ENCODE assay signal across 1 cellular context in genomic region chr10:113062977-113063967, GRCh38.
TF ChIP-seq lines count a peak whose summit lies in the region.

No MANE protein-coding gene starts in this region.

TF ChIP-seq in K562, 482 proteins besides CTCF, POLR2A, EP300 and RAD21 (continued from another document and continues in another):
- TF ChIP-seq, protein P1, sequence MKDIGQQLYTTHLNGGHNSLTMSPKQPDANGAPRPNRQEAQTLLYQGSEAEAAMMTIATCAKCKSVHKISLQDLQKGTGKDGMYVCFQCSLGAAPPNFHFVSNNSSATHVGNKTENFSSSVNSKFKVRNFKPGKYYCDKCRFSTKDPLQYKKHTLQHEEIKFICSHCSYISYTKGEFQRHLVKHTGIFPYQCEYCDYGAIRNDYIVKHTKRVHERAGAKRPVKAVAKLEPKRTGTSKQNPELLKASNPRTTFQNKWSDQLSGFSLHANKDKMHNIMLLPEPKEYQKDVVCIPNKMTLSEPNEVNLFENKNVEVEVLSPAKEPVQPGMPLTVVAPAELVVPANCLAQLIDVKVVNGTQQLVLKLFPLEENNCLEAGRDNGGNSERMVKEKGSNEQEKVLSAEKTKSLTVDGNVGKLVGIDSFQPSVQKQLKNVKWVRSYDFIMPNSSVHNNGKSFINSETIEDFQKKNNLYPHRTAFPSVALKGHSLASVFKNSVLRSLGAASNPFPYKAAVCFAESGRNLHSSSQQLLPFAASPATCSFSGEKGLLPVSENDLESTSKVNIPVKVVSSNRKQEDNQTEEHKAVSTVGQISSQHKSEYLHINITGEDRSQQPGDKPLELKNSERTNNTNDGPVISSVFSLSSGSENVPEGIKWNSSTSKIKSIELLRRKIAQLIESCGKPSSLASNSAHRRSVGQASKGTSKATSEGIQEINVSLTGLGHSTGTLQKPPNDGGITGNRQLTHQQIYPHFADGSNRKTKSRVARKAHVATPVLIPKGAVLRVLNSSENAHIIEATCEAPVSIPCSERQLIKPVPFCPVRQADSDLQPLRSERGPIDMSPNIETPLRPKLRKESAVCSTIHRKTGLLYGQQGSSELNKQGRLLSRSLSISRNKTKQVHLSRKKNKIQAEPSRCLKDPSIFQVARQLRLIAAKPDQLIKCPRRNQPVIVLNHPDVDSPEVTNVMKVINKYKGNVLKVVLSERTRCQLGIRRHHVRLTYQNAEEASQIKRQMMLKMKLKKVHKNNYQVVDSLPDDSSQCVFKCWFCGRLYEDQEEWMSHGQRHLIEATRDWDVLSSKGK (CRISPR knock-in tag; IDR thresholded peaks at IDR 0.05): no peak
- TF ChIP-seq E2F3 (CRISPR knock-in tag; IDR thresholded peaks at IDR 0.05): no peak
- TF ChIP-seq JUND (IDR thresholded peaks at IDR 0.05; ENCODE audit: borderline replicate concordance, low read depth, low read length): 0 out of 2 replicates have a peak, but pooled peaks have one; percentile 39
- peak; percentile 49; the same call in 1 of the 3 replicates for TF ChIP-seq JUND (tag; IDR thresholded peaks at IDR 0.05; ENCODE audit: borderline replicate concordance, low read depth, low read length)
- peak; percentile 24 for TF ChIP-seq TBP (optimal IDR thresholded peaks at IDR 0.05; ENCODE audit: low read depth, low read length)
- no peak for TF ChIP-seq NFYB (IDR thresholded peaks at IDR 0.05; ENCODE audit: extremely low read depth, insufficient read length)
- peak; percentile 66 for TF ChIP-seq EP400 (IDR thresholded peaks at IDR 0.05)
- no peak for TF ChIP-seq RBM22 (IDR thresholded peaks at IDR 0.05; ENCODE audit: low read depth, low read length, poor library complexity, severe bottlenecking)
- TF ChIP-seq ZNF384 (IDR thresholded peaks at IDR 0.05; ENCODE audit: low read depth, low read length): no peak
- TF ChIP-seq ZNF707 (CRISPR knock-in tag; conservative IDR thresholded peaks at IDR 0.05): no peak
- TF ChIP-seq, protein P2, sequence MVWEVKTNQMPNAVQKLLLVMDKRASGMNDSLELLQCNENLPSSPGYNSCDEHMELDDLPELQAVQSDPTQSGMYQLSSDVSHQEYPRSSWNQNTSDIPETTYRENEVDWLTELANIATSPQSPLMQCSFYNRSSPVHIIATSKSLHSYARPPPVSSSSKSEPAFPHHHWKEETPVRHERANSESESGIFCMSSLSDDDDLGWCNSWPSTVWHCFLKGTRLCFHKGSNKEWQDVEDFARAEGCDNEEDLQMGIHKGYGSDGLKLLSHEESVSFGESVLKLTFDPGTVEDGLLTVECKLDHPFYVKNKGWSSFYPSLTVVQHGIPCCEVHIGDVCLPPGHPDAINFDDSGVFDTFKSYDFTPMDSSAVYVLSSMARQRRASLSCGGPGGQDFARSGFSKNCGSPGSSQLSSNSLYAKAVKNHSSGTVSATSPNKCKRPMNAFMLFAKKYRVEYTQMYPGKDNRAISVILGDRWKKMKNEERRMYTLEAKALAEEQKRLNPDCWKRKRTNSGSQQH (CRISPR knock-in tag; IDR thresholded peaks at IDR 0.05): 0 out of 2 replicates have a peak, but pooled peaks have one; percentile 77
- TF ChIP-seq RBM15 (IDR thresholded peaks at IDR 0.05; ENCODE audit: insufficient read depth, low read length): no peak
- peak; percentile 83; the same call in 1 of the 2 replicates for TF ChIP-seq ZBTB26 (CRISPR knock-in tag; IDR thresholded peaks at IDR 0.05)
- TF ChIP-seq MTA3 (IDR thresholded peaks at IDR 0.05; ENCODE audit: borderline replicate concordance): peak; percentile 57; the same call in 1 of the 2 replicates
- no peak for TF ChIP-seq ZBTB34 (CRISPR knock-in tag; IDR thresholded peaks at IDR 0.05)
- TF ChIP-seq KAT7 (CRISPR knock-in tag; IDR thresholded peaks at IDR 0.05; ENCODE audit: borderline replicate concordance): no peak
- no peak for TF ChIP-seq RBM39 (optimal IDR thresholded peaks at IDR 0.05; ENCODE audit: low read depth, low read length)
- no peak for TF ChIP-seq FIP1L1 (IDR thresholded peaks at IDR 0.05; ENCODE audit: low read depth, low read length, poor library complexity, severe bottlenecking)
- TF ChIP-seq, protein P3, sequence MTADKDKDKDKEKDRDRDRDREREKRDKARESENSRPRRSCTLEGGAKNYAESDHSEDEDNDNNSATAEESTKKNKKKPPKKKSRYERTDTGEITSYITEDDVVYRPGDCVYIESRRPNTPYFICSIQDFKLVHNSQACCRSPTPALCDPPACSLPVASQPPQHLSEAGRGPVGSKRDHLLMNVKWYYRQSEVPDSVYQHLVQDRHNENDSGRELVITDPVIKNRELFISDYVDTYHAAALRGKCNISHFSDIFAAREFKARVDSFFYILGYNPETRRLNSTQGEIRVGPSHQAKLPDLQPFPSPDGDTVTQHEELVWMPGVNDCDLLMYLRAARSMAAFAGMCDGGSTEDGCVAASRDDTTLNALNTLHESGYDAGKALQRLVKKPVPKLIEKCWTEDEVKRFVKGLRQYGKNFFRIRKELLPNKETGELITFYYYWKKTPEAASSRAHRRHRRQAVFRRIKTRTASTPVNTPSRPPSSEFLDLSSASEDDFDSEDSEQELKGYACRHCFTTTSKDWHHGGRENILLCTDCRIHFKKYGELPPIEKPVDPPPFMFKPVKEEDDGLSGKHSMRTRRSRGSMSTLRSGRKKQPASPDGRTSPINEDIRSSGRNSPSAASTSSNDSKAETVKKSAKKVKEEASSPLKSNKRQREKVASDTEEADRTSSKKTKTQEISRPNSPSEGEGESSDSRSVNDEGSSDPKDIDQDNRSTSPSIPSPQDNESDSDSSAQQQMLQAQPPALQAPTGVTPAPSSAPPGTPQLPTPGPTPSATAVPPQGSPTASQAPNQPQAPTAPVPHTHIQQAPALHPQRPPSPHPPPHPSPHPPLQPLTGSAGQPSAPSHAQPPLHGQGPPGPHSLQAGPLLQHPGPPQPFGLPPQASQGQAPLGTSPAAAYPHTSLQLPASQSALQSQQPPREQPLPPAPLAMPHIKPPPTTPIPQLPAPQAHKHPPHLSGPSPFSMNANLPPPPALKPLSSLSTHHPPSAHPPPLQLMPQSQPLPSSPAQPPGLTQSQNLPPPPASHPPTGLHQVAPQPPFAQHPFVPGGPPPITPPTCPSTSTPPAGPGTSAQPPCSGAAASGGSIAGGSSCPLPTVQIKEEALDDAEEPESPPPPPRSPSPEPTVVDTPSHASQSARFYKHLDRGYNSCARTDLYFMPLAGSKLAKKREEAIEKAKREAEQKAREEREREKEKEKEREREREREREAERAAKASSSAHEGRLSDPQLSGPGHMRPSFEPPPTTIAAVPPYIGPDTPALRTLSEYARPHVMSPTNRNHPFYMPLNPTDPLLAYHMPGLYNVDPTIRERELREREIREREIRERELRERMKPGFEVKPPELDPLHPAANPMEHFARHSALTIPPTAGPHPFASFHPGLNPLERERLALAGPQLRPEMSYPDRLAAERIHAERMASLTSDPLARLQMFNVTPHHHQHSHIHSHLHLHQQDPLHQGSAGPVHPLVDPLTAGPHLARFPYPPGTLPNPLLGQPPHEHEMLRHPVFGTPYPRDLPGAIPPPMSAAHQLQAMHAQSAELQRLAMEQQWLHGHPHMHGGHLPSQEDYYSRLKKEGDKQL (CRISPR knock-in tag; IDR thresholded peaks at IDR 0.05; ENCODE audit: borderline replicate concordance): no peak
- TF ChIP-seq ZNF592 (IDR thresholded peaks at IDR 0.05): 0 out of 2 replicates have a peak, but pooled peaks have one; percentile 58
- no peak for TF ChIP-seq ZBTB17 (CRISPR knock-in tag; IDR thresholded peaks at IDR 0.05)
- no peak for TF ChIP-seq RUNX1 (IDR thresholded peaks at IDR 0.05; ENCODE audit: low read depth)
- TF ChIP-seq ARID1B (IDR thresholded peaks at IDR 0.05): peak; percentile 89
- TF ChIP-seq RBFOX2 (IDR thresholded peaks at IDR 0.05; ENCODE audit: low read depth, low read length): 0 out of 2 replicates have a peak, but pooled peaks have one; percentile 20
- no peak for TF ChIP-seq CREB3 (tag; conservative IDR thresholded peaks at IDR 0.05; ENCODE audit: low read depth)
- TF ChIP-seq ZNF24 (IDR thresholded peaks at IDR 0.05): no peak
- TF ChIP-seq, protein P4, sequence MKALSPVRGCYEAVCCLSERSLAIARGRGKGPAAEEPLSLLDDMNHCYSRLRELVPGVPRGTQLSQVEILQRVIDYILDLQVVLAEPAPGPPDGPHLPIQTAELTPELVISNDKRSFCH (CRISPR knock-in tag; IDR thresholded peaks at IDR 0.05): no peak
- TF ChIP-seq, protein P4 (tag; IDR thresholded peaks at IDR 0.05): no peak
- TF ChIP-seq FOXK1 (CRISPR knock-in tag; IDR thresholded peaks at IDR 0.05; ENCODE audit: borderline replicate concordance): no peak
- no peak for TF ChIP-seq POLR2AphosphoS2 (IDR thresholded peaks at IDR 0.05; ENCODE audit: low read length)
- TF ChIP-seq ZC3H8 (IDR thresholded peaks at IDR 0.05): no peak
- TF ChIP-seq ZNF324 (CRISPR knock-in tag; IDR thresholded peaks at IDR 0.05): no peak
- TF ChIP-seq BRD4 (IDR thresholded peaks at IDR 0.05): no peak
- TF ChIP-seq, protein P5, sequence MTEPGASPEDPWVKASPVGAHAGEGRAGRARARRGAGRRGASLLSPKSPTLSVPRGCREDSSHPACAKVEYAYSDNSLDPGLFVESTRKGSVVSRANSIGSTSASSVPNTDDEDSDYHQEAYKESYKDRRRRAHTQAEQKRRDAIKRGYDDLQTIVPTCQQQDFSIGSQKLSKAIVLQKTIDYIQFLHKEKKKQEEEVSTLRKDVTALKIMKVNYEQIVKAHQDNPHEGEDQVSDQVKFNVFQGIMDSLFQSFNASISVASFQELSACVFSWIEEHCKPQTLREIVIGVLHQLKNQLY (CRISPR knock-in tag; conservative IDR thresholded peaks at IDR 0.05): no peak
- TF ChIP-seq POLR2B (IDR thresholded peaks at IDR 0.05; ENCODE audit: low read depth, partially characterized antibody): peak; percentile 23
- TF ChIP-seq PKNOX1 (IDR thresholded peaks at IDR 0.05): peak; percentile 66
- TF ChIP-seq ZNF311 (CRISPR knock-in tag; IDR thresholded peaks at IDR 0.05): no peak
- TF ChIP-seq MAZ (CRISPR knock-in tag; conservative IDR thresholded peaks at IDR 0.05 in 1 of 2, IDR thresholded peaks at IDR 0.05 in 1 of 2): no peak
- no peak for TF ChIP-seq PTBP1 (IDR thresholded peaks at IDR 0.05; ENCODE audit: low read depth, low read length)
- no peak for TF ChIP-seq U2AF2 (optimal IDR thresholded peaks at IDR 0.05; ENCODE audit: low read depth, low read length)
- TF ChIP-seq ZNF717 (CRISPR knock-in tag; IDR thresholded peaks at IDR 0.05): no peak
- peak in 1 of 2 experiments; percentile 50; a peak in 1 of 4 replicates for TF ChIP-seq TBL1XR1 (IDR thresholded peaks at IDR 0.05; ENCODE audit: low read length in 2 of 2)
